ENCODE assay signal across 1 cellular context in the genomic region with DNA sequence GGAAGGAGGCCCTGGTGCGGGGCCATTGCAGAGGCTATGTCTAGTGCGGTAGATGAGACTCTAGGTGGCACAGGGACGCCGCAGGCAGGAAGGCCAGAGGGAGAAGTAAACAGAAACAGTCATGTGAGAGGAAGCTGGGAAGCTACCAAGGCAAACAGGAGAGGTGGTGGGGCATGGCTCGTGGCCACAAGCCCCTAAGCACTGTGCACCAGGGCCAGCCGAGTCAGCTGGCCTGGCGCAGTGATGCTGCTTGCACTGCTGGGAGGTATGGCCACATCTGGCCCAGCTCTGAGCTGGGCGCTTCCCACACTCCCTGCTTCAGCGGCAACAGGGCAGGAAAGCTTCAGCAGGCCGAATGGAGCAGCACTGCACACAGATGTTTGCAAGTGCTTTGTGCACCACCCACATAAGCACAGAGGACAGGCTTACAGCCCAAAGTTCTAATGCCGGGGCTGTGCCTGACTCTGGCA.
TF ChIP-seq lines count a peak whose summit lies in the region.

No MANE protein-coding gene starts in this region.

TF ChIP-seq in HepG2, 621 proteins besides CTCF, POLR2A, EP300 and RAD21 (continued from another document and continues in another):
- TF ChIP-seq, protein P1, sequence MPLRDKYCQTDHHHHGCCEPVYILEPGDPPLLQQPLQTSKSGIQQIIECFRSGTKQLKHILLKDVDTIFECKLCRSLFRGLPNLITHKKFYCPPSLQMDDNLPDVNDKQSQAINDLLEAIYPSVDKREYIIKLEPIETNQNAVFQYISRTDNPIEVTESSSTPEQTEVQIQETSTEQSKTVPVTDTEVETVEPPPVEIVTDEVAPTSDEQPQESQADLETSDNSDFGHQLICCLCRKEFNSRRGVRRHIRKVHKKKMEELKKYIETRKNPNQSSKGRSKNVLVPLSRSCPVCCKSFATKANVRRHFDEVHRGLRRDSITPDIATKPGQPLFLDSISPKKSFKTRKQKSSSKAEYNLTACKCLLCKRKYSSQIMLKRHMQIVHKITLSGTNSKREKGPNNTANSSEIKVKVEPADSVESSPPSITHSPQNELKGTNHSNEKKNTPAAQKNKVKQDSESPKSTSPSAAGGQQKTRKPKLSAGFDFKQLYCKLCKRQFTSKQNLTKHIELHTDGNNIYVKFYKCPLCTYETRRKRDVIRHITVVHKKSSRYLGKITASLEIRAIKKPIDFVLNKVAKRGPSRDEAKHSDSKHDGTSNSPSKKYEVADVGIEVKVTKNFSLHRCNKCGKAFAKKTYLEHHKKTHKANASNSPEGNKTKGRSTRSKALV (CRISPR knock-in tag; IDR thresholded peaks at IDR 0.05): no peak
- TF ChIP-seq MTF1 (CRISPR knock-in tag; IDR thresholded peaks at IDR 0.05) (no peak), ZNF264 (CRISPR knock-in tag; IDR thresholded peaks at IDR 0.05) (no peak), GABPA (IDR thresholded peaks at IDR 0.05; ENCODE audit: low read depth, low read length) (no peak), GABPA (CRISPR knock-in tag; IDR thresholded peaks at IDR 0.05; ENCODE audit: low read depth) (peak; percentile 73), KLF11 (CRISPR knock-in tag; IDR thresholded peaks at IDR 0.05) (no peak), GTF3A (CRISPR knock-in tag; conservative IDR thresholded peaks at IDR 0.05) (no peak), SATB2 (CRISPR knock-in tag; IDR thresholded peaks at IDR 0.05) (no peak), MAFF (IDR thresholded peaks at IDR 0.05; ENCODE audit: low read depth, low read length) (no peak), ZNF724P (CRISPR knock-in tag; IDR thresholded peaks at IDR 0.05; ENCODE audit: borderline replicate concordance) (no peak), MYNN (CRISPR knock-in tag; IDR thresholded peaks at IDR 0.05; ENCODE audit: low read depth) (no peak), TCF7L2 (IDR thresholded peaks at IDR 0.05; ENCODE audit: low read depth, low read length) (no peak), STAT5B (CRISPR knock-in tag; IDR thresholded peaks at IDR 0.05) (no peak), KLF15 (CRISPR knock-in tag; IDR thresholded peaks at IDR 0.05; ENCODE audit: borderline replicate concordance) (no peak), ZBTB1 (CRISPR knock-in tag; IDR thresholded peaks at IDR 0.05; ENCODE audit: borderline replicate concordance) (no peak), ZFY (CRISPR knock-in tag; IDR thresholded peaks at IDR 0.05) (no peak), ZNF850 (CRISPR knock-in tag; conservative IDR thresholded peaks at IDR 0.05) (no peak), HIVEP1 (CRISPR knock-in tag; IDR thresholded peaks at IDR 0.05) (no peak), SNAI1 (CRISPR knock-in tag; IDR thresholded peaks at IDR 0.05; ENCODE audit: borderline replicate concordance) (no peak), ZFP37 (CRISPR knock-in tag; IDR thresholded peaks at IDR 0.05; ENCODE audit: borderline replicate concordance) (no peak), TOPORS (CRISPR knock-in tag; IDR thresholded peaks at IDR 0.05) (no peak), SMARCE1 (IDR thresholded peaks at IDR 0.05; ENCODE audit: borderline replicate concordance) (no peak), ZNF234 (CRISPR knock-in tag; conservative IDR thresholded peaks at IDR 0.05) (no peak), ATF7 (IDR thresholded peaks at IDR 0.05) (no peak), ATF7 (CRISPR knock-in tag; IDR thresholded peaks at IDR 0.05) (0 out of 2 replicates have a peak, but pooled peaks have one; percentile 31), ZNF782 (CRISPR knock-in tag; IDR thresholded peaks at IDR 0.05; ENCODE audit: borderline replicate concordance) (peak; percentile 59; the same call in 1 of the 2 replicates), ZNF230 (CRISPR knock-in tag; IDR thresholded peaks at IDR 0.05) (0 out of 2 replicates have a peak, but pooled peaks have one; percentile 50), GABPB1 (CRISPR knock-in tag; IDR thresholded peaks at IDR 0.05) (peak; percentile 66), ZNF331 (CRISPR knock-in tag; IDR thresholded peaks at IDR 0.05) (no peak), ZNF543 (CRISPR knock-in tag; IDR thresholded peaks at IDR 0.05) (no peak), RELA (CRISPR knock-in tag; IDR thresholded peaks at IDR 0.05) (no peak), ZNF224 (CRISPR knock-in tag; IDR thresholded peaks at IDR 0.05) (no peak), ZNF777 (CRISPR knock-in tag; IDR thresholded peaks at IDR 0.05) (no peak), NFIC (IDR thresholded peaks at IDR 0.05; ENCODE audit: low read length) (no peak)
- TF ChIP-seq, protein P2, sequence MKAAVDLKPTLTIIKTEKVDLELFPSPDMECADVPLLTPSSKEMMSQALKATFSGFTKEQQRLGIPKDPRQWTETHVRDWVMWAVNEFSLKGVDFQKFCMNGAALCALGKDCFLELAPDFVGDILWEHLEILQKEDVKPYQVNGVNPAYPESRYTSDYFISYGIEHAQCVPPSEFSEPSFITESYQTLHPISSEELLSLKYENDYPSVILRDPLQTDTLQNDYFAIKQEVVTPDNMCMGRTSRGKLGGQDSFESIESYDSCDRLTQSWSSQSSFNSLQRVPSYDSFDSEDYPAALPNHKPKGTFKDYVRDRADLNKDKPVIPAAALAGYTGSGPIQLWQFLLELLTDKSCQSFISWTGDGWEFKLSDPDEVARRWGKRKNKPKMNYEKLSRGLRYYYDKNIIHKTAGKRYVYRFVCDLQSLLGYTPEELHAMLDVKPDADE (CRISPR knock-in tag; IDR thresholded peaks at IDR 0.05): no peak
- TF ChIP-seq, protein P3, sequence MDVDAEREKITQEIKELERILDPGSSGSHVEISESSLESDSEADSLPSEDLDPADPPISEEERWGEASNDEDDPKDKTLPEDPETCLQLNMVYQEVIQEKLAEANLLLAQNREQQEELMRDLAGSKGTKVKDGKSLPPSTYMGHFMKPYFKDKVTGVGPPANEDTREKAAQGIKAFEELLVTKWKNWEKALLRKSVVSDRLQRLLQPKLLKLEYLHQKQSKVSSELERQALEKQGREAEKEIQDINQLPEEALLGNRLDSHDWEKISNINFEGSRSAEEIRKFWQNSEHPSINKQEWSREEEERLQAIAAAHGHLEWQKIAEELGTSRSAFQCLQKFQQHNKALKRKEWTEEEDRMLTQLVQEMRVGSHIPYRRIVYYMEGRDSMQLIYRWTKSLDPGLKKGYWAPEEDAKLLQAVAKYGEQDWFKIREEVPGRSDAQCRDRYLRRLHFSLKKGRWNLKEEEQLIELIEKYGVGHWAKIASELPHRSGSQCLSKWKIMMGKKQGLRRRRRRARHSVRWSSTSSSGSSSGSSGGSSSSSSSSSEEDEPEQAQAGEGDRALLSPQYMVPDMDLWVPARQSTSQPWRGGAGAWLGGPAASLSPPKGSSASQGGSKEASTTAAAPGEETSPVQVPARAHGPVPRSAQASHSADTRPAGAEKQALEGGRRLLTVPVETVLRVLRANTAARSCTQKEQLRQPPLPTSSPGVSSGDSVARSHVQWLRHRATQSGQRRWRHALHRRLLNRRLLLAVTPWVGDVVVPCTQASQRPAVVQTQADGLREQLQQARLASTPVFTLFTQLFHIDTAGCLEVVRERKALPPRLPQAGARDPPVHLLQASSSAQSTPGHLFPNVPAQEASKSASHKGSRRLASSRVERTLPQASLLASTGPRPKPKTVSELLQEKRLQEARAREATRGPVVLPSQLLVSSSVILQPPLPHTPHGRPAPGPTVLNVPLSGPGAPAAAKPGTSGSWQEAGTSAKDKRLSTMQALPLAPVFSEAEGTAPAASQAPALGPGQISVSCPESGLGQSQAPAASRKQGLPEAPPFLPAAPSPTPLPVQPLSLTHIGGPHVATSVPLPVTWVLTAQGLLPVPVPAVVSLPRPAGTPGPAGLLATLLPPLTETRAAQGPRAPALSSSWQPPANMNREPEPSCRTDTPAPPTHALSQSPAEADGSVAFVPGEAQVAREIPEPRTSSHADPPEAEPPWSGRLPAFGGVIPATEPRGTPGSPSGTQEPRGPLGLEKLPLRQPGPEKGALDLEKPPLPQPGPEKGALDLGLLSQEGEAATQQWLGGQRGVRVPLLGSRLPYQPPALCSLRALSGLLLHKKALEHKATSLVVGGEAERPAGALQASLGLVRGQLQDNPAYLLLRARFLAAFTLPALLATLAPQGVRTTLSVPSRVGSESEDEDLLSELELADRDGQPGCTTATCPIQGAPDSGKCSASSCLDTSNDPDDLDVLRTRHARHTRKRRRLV (CRISPR knock-in tag; IDR thresholded peaks at IDR 0.05): no peak
- TF ChIP-seq, protein P4, sequence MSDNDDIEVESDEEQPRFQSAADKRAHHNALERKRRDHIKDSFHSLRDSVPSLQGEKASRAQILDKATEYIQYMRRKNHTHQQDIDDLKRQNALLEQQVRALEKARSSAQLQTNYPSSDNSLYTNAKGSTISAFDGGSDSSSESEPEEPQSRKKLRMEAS (IDR thresholded peaks at IDR 0.05): no peak
- TF ChIP-seq, protein P5, sequence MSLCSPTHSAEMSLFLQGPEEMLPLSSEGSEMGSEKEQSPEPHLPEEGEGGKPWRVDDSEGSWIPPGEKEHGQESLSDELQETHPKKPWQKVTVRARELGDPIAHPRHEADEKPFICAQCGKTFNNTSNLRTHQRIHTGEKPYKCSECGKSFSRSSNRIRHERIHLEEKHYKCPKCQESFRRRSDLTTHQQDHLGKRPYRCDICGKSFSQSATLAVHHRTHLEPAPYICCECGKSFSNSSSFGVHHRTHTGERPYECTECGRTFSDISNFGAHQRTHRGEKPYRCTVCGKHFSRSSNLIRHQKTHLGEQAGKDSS (CRISPR knock-in tag; IDR thresholded peaks at IDR 0.05; ENCODE audit: borderline replicate concordance, low read depth): 0 out of 2 replicates have a peak, but pooled peaks have one; percentile 24
- TF ChIP-seq, protein P6, sequence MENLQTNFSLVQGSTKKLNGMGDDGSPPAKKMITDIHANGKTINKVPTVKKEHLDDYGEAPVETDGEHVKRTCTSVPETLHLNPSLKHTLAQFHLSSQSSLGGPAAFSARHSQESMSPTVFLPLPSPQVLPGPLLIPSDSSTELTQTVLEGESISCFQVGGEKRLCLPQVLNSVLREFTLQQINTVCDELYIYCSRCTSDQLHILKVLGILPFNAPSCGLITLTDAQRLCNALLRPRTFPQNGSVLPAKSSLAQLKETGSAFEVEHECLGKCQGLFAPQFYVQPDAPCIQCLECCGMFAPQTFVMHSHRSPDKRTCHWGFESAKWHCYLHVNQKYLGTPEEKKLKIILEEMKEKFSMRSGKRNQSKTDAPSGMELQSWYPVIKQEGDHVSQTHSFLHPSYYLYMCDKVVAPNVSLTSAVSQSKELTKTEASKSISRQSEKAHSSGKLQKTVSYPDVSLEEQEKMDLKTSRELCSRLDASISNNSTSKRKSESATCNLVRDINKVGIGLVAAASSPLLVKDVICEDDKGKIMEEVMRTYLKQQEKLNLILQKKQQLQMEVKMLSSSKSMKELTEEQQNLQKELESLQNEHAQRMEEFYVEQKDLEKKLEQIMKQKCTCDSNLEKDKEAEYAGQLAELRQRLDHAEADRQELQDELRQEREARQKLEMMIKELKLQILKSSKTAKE (CRISPR knock-in tag; IDR thresholded peaks at IDR 0.05; ENCODE audit: borderline replicate concordance): no peak
- TF ChIP-seq, protein P7, sequence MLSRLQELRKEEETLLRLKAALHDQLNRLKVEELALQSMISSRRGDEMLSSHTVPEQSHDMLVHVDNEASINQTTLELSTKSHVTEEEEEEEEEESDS (CRISPR knock-in tag; IDR thresholded peaks at IDR 0.05; ENCODE audit: borderline replicate concordance): no peak
- TF ChIP-seq, protein P8, sequence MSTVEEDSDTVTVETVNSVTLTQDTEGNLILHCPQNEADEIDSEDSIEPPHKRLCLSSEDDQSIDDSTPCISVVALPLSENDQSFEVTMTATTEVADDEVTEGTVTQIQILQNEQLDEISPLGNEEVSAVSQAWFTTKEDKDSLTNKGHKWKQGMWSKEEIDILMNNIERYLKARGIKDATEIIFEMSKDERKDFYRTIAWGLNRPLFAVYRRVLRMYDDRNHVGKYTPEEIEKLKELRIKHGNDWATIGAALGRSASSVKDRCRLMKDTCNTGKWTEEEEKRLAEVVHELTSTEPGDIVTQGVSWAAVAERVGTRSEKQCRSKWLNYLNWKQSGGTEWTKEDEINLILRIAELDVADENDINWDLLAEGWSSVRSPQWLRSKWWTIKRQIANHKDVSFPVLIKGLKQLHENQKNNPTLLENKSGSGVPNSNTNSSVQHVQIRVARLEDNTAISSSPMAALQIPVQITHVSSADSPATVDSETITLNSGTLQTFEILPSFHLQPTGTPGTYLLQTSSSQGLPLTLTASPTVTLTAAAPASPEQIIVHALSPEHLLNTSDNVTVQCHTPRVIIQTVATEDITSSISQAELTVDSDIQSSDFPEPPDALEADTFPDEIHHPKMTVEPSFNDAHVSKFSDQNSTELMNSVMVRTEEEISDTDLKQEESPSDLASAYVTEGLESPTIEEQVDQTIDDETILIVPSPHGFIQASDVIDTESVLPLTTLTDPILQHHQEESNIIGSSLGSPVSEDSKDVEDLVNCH (CRISPR knock-in tag; IDR thresholded peaks at IDR 0.05): no peak
- TF ChIP-seq, protein P9, sequence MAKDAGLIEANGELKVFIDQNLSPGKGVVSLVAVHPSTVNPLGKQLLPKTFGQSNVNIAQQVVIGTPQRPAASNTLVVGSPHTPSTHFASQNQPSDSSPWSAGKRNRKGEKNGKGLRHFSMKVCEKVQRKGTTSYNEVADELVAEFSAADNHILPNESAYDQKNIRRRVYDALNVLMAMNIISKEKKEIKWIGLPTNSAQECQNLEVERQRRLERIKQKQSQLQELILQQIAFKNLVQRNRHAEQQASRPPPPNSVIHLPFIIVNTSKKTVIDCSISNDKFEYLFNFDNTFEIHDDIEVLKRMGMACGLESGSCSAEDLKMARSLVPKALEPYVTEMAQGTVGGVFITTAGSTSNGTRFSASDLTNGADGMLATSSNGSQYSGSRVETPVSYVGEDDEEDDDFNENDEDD (CRISPR knock-in tag; IDR thresholded peaks at IDR 0.05; ENCODE audit: borderline replicate concordance): no peak
- TF ChIP-seq, protein P10, sequence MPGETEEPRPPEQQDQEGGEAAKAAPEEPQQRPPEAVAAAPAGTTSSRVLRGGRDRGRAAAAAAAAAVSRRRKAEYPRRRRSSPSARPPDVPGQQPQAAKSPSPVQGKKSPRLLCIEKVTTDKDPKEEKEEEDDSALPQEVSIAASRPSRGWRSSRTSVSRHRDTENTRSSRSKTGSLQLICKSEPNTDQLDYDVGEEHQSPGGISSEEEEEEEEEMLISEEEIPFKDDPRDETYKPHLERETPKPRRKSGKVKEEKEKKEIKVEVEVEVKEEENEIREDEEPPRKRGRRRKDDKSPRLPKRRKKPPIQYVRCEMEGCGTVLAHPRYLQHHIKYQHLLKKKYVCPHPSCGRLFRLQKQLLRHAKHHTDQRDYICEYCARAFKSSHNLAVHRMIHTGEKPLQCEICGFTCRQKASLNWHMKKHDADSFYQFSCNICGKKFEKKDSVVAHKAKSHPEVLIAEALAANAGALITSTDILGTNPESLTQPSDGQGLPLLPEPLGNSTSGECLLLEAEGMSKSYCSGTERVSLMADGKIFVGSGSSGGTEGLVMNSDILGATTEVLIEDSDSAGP (CRISPR knock-in tag; IDR thresholded peaks at IDR 0.05; ENCODE audit: borderline replicate concordance): 0 out of 2 replicates have a peak, but pooled peaks have one; percentile 34
- TF ChIP-seq, protein P11, sequence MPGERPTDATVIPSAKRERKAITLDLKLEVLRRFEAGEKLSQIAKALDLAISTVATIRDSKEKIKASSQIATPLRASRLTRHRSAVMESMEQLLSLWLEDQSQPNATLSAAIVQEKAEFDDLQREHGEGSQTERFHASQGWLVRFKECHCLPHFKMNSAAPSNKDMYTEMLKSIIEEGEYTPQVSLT (CRISPR knock-in tag; IDR thresholded peaks at IDR 0.05; ENCODE audit: borderline replicate concordance, low read depth): no peak
- TF ChIP-seq, protein P12, sequence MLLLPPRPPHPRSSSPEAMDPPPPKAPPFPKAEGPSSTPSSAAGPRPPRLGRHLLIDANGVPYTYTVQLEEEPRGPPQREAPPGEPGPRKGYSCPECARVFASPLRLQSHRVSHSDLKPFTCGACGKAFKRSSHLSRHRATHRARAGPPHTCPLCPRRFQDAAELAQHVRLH (CRISPR knock-in tag; IDR thresholded peaks at IDR 0.05; ENCODE audit: borderline replicate concordance, low read depth): no peak
